Comparison of ENCODE assay signal across 8 cellular contexts in the genomic region with DNA sequence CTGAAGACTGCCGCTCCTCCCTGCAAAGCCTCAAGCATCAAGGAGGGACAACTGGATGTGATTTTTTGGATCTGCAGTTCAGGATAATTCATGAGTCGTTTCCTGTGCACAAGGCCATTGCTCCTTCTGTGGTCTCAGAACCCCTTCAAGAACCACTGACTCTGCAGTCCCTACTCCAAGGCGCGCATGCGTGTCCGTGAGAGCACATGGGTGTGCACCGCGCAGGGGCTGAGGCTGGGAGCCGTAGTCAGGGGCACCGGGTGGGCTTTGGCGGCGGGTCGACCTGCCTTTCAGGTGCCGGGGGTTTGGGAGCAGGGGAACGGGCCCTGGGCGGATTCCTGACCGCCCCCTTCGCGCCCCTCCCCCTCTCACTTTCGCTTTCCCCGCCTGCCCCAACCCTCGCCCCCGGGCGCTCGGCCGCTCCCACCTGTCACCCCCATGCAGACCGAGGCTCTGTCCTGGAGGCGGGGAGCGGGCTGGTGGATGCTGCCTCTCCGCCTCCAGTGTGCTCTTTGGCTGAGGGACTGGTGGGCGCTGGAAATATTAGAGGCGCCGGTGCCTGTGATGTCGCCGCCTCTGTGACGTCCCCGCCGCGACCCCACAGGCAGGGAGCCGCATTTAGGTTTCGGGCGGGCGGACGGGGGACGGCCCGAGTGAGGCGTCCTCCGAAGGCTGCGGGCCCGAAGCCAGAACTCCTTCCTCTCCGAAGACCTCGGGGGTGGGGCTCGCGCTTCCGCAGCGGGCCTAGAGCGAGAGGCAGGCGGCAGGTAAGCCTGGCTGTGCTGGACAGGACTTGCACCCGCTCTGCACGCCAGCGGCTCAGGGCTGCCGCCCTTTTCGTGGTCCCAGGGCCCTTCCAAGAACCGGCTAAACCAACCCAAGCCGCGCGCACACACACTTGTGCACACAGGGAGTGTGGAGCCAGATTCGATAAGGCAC. TPM values are rescaled to one million over a fixed set of nuclear protein-coding genes. Genes with fewer than 3 reads are reported as not detected.
DNase-seq lines count a peak whose midpoint lies in the region; ATAC-seq and TF ChIP-seq lines count a peak whose summit lies in the region.

A gene with protein sequence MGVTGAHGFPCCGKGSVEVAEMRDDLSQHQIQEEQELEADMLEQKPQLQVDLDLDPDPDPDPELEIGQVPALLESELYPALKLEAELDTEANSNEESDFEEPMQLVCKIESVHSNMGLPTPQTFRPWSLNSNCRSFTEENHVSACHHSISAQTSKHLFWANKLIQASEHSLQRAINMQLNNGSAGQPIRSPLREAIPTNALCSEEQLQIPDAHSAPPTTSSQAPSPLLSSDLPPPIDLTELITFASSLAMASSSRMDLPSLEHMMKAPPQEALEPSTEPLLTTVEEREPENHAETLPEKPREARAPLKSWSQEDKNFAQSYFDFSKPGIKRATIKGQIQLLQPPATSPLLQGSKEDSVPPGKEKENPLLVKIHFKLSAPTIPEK (minus strand): TSS at position 518 of the 939 bp plus-strand sequence. CDS start 78 bp downstream, at position 440.

- POLR2A ChIA-PET in CD4-positive, alpha-beta T cell (lab: Charles Lee), result interaction anchor here (1.1 to 6.5 kb wide), 5 partner anchors 13 to 36 kb away, joined by 3 to 59 read pairs (median 5); no protein-coding TSS in a partner anchor

- intact Hi-C loops in CD4-positive, alpha-beta T cell (cut with DNase I, micrococcal nuclease), result loop anchor here (1.0 to 5.0 kb wide), 2 partner anchors 27 to 35 kb away; no protein-coding TSS in a partner anchor

- no peaks in the 10 kb centered on the region for H4K20me1 ChIP-seq in fibroblast of lung (ENCODE audit: control insufficient read depth, extremely low read depth, insufficient read depth, low read length)

- peaks cover 30% of the 10 kb centered on the region for H3K36me3 Mint-ChIP-seq in CD4-positive, alpha-beta T cell (ENCODE audit: low read depth)
- H3K36me3 Mint-ChIP-seq in activated T-cell treated with anti-CD3 and anti-CD28 coated beads, Interleukin-2, amount 50 U/mL, for 4 hours (ENCODE audit: insufficient read depth), result peaks cover 4% of the 10 kb centered on the region
- H3K36me3 Mint-ChIP-seq in neural crest cell (ENCODE audit: low read depth), result no peaks in the 10 kb centered on the region

- H3K27me3 Mint-ChIP-seq in CD4-positive, alpha-beta T cell, result no peaks in the 10 kb centered on the region
- no peaks in the 10 kb centered on the region for H3K27me3 Mint-ChIP-seq in activated T-cell treated with anti-CD3 and anti-CD28 coated beads, Interleukin-2, amount 50 U/mL, for 4 hours (ENCODE audit: low read depth)
- H3K27me3 Mint-ChIP-seq in neural crest cell (ENCODE audit: low read depth), result peaks cover 18% of the 10 kb centered on the region

- peak within 1 kb of the TSS; percentile 84 for H3K27ac Mint-ChIP-seq in CD4-positive, alpha-beta T cell
- peak within 1 kb of the TSS; percentile 27 for H3K27ac Mint-ChIP-seq in neural crest cell (ENCODE audit: unreplicated experiment)

- no peaks in the 10 kb centered on the region for H3K79me2 ChIP-seq in fibroblast of lung (ENCODE audit: control insufficient read depth, insufficient read depth, low read length)

- no peak for TF ChIP-seq CTCF in CD4-positive, alpha-beta T cell (IDR thresholded peaks at IDR 0.05)
- TF ChIP-seq CTCF in fibroblast of lung (conservative IDR thresholded peaks at IDR 0.05 in 1 of 2, IDR thresholded peaks at IDR 0.05 in 1 of 2; ENCODE audit: low read depth in 1 of 2, low read length in 2 of 2) (no peak), neural crest cell (conservative IDR thresholded peaks at IDR 0.05) (no peak)

- peaks cover 10% of the 10 kb centered on the region for H3K36me3 ChIP-seq in fibroblast of lung (ENCODE audit: control insufficient read depth, insufficient read depth, low read length)
- H3K36me3 ChIP-seq in stomach smooth muscle (ENCODE audit: control insufficient read depth in 2 of 2, insufficient read depth in 2 of 2, low read length in 2 of 2), result peaks cover 30 to 32% of the 10 kb centered on the region in 2 donors

- H3K9ac ChIP-seq in fibroblast of lung (ENCODE audit: insufficient read depth, low read length) (peak within 1 kb of the TSS; percentile 13), stomach smooth muscle (ENCODE audit: low read length in 2 of 2) (peak within 1 kb of the TSS; percentile 36 to 49)

- peak within 1 kb of the TSS; percentile 84 for H3K4me2 ChIP-seq in fibroblast of lung (ENCODE audit: extremely low read depth, insufficient read depth, low read length)

- H3K27me3 ChIP-seq in CD4-positive, alpha-beta T cell (ENCODE audit: control insufficient read depth, insufficient read depth, low read length), result no peaks in the 10 kb centered on the region
- peaks cover 10% of the 10 kb centered on the region for H3K27me3 ChIP-seq in fibroblast of lung (ENCODE audit: control insufficient read depth, insufficient read depth, low read length)
- no peaks in the 10 kb centered on the region for H3K27me3 ChIP-seq in stomach smooth muscle (ENCODE audit: control insufficient read depth in 1 of 2, insufficient read depth in 2 of 2, low read length in 2 of 2)

- peak within 1 kb of the TSS; percentile 65 for H3K27ac ChIP-seq in CD4-positive, alpha-beta T cell (ENCODE audit: low read depth, low read length)
- H3K27ac ChIP-seq in fibroblast of lung (ENCODE audit: insufficient read depth, low read length) (no peak within 1 kb of the TSS), stomach smooth muscle (ENCODE audit: low read length) (peak within 1 kb of the TSS; percentile 41)

- peak within 1 kb of the TSS; percentile 14 to 56 (median 42) for H3K4me3 ChIP-seq in fibroblast of lung (replicated peaks in 1 of 4; ENCODE audit: control extremely low read depth in 1 of 4, insufficient read depth in 1 of 4, low read depth in 3 of 4, low read length in 4 of 4)
- peak within 1 kb of the TSS; percentile 66 to 79 for H3K4me3 ChIP-seq in stomach smooth muscle (ENCODE audit: low read length in 2 of 2)

- peak within 1 kb of the TSS; percentile 89 for H3K4me3 Mint-ChIP-seq in CD4-positive, alpha-beta T cell
- peak within 1 kb of the TSS; percentile 80 for H3K4me3 Mint-ChIP-seq in activated T-cell treated with anti-CD3 and anti-CD28 coated beads, Interleukin-2, amount 50 U/mL, for 4 hours
- H3K4me3 Mint-ChIP-seq in neural crest cell, result peak within 1 kb of the TSS; percentile 71

- H3K9me3 Mint-ChIP-seq in CD4-positive, alpha-beta T cell, result no peaks in the 10 kb centered on the region
- no peaks in the 10 kb centered on the region for H3K9me3 Mint-ChIP-seq in activated T-cell treated with anti-CD3 and anti-CD28 coated beads, Interleukin-2, amount 50 U/mL, for 4 hours
- no peaks in the 10 kb centered on the region for H3K9me3 Mint-ChIP-seq in neural crest cell

- DNase-seq in CD4-positive, alpha-beta T cell, result peak; percentile 38 to 78 (median 60)
- peak; percentile 52 for DNase-seq in HT1080 (ENCODE audit: low read depth)
- DNase-seq in activated T-cell treated with anti-CD3 and anti-CD28 coated beads, Interleukin-2, amount 50 U/mL, for 4 hours, result peak; percentile 58
- DNase-seq in fibroblast of lung (ENCODE audit: low read depth in 2 of 2), result peak; percentile 19 to 31
- DNase-seq in neural crest cell (ENCODE audit: low read depth, low spot score), result peak; percentile 33
- DNase-seq in NCI-H1436 treated with DMSO at 0.1 percent for 48 hours (lab: John Stamatoyannopoulos, UW), result no peak
- no peak for DNase-seq in NCI-H774 (lab: John Stamatoyannopoulos, UW)

- H3K4me1 Mint-ChIP-seq in CD4-positive, alpha-beta T cell (ENCODE audit: low read depth), result peaks cover 40% of the 10 kb centered on the region
- peaks cover 38% of the 10 kb centered on the region for H3K4me1 Mint-ChIP-seq in activated T-cell treated with anti-CD3 and anti-CD28 coated beads, Interleukin-2, amount 50 U/mL, for 4 hours (ENCODE audit: low read depth)
- H3K4me1 Mint-ChIP-seq in neural crest cell, result peaks cover 6% of the 10 kb centered on the region

- H3K9me3 ChIP-seq in CD4-positive, alpha-beta T cell (ENCODE audit: control insufficient read depth, low read length), result no peaks in the 10 kb centered on the region
- no peaks in the 10 kb centered on the region for H3K9me3 ChIP-seq in fibroblast of lung (ENCODE audit: control insufficient read depth, insufficient read depth, low read depth, low read length)
- H3K9me3 ChIP-seq in stomach smooth muscle (ENCODE audit: control insufficient read depth in 2 of 2, low read length in 2 of 2), result no peaks in the 10 kb centered on the region

- H3K4me1 ChIP-seq in fibroblast of lung (ENCODE audit: control insufficient read depth, extremely low read depth, insufficient read depth, low read length), result peaks cover 18% of the 10 kb centered on the region
- H3K4me1 ChIP-seq in stomach smooth muscle (ENCODE audit: control insufficient read depth, insufficient read depth, low read length), result peaks cover 18% of the 10 kb centered on the region

- no peak within 1 kb of the TSS for H2AFZ ChIP-seq in fibroblast of lung (ENCODE audit: low read length)

- CTCF ChIA-PET in CD4-positive, alpha-beta T cell (lab: Charles Lee), result interaction anchor here (0.6 to 3.2 kb wide), 5 partner anchors 15 to 65 kb away, joined by 3 to 10 read pairs (median 5); no protein-coding TSS in a partner anchor

- ATAC-seq in CD4-positive, alpha-beta T cell (ENCODE audit: poor library complexity), result peak; percentile 88
- ATAC-seq in activated T-cell treated with anti-CD3 and anti-CD28 coated beads, Interleukin-2, amount 50 U/mL, for 4 hours, result peak; percentile 76 to 78

RNA-seq across cellular contexts. Expression of the gene that starts here (rescaled TPM):
- under 1 TPM; 0.20 to 0.27 TPM for total RNA-seq in CD4-positive, alpha-beta T cell
- total RNA-seq in HT1080 (2014; rRNA removed; shearing (Covaris generic)), result not detected in 2 replicates
- not detected in 2 replicates for polyA plus RNA-seq in HT1080 (2015; cell fraction: cytosol; rRNA removed)
- not detected in 2 replicates for polyA plus RNA-seq in HT1080 (2015; cell fraction: nucleus; rRNA removed)
- under 1 TPM; 0.25 to 0.63 (median 0.27) TPM for total RNA-seq in activated T-cell treated with anti-CD3 and anti-CD28 coated beads, Interleukin-2, amount 50 U/mL, for 4 hours
- total RNA-seq in fibroblast of lung, result not detected in 2 replicates
- not detected in 2 replicates for polyA plus RNA-seq in fibroblast of lung
- not detected in 2 replicates for polyA plus RNA-seq in fibroblast of lung (2012)
- polyA minus RNA-seq in fibroblast of lung (ENCODE audit: low replicate concordance), result not detected in 2 replicates
- 0.23 and 0.25 TPM in 2 replicates for total RNA-seq in neural crest cell

Comparison
In these comparisons a context has a peak if more than half of its experiments do, and no peak if none do; other contexts are left out.
1. Peak in DNase-seq, ATAC-seq and H3K27ac ChIP-seq in CD4-positive, alpha-beta T cell; RNA of the gene not detected or under 1 TPM.
2. Peak in DNase-seq in HT1080; RNA of the gene not detected or under 1 TPM.
3. Peak in DNase-seq and ATAC-seq in activated T-cell treated with anti-CD3 and anti-CD28 coated beads, Interleukin-2, amount 50 U/mL, for 4 hours; RNA of the gene not detected or under 1 TPM.
4. Peak in DNase-seq, H3K4me3 ChIP-seq, H3K9ac ChIP-seq and H3K4me2 ChIP-seq in fibroblast of lung; RNA of the gene not detected or under 1 TPM.
5. Peak in DNase-seq in neural crest cell; RNA of the gene not detected or under 1 TPM.